Comparison of ENCODE assay signal across 12 cellular contexts in genomic region chr1:177873238-177873637, GRCh38.
DNase-seq lines count a peak whose midpoint lies in the region; ATAC-seq and TF ChIP-seq lines count a peak whose summit lies in the region.
"Had no signal": no experiment of that assay in that cellular context is flagged by ENCODE, and none has a peak within 500 bp of the region (broad histone marks: within the 10 kb centered on the region; RNA-seq: fewer than 3 reads in every experiment).

No MANE protein-coding gene starts in this region.

- H3K9me3 ChIP-seq in A673 (ENCODE audit: low read depth, low read length, poor library complexity, severe bottlenecking) (peaks cover 3% of the 10 kb centered on the region), adipocyte (ENCODE audit: control insufficient read depth, low read length) (no peaks in the 10 kb centered on the region), WERI-Rb-1 (ENCODE audit: severe bottlenecking) (no peaks in the 10 kb centered on the region)

- H3K4me1 Mint-ChIP-seq in HFFc6 (ENCODE audit: low read depth), result peaks cover 57% of the 10 kb centered on the region
- H3K4me1 Mint-ChIP-seq: central memory CD8-positive, alpha-beta T cell had no signal

- POLR2A ChIA-PET in A673 (lab: Charles Lee; ENCODE audit: low non-redundant PET), result interaction anchor here (0.6 kb wide), 1 partner anchor 18 kb away, joined by 7 read pairs; no protein-coding TSS in a partner anchor

- peaks cover 24% of the 10 kb centered on the region for H3K4me1 ChIP-seq in A673 (ENCODE audit: insufficient read depth, low read length, poor library complexity, severe bottlenecking)
- H3K4me1 ChIP-seq in adipocyte (ENCODE audit: control insufficient read depth, insufficient read depth, low read length), result peaks cover 7% of the 10 kb centered on the region

- H3K4me3 ChIP-seq in A673 (ENCODE audit: low read depth, low read length, poor library complexity, severe bottlenecking) (no peak overlapping the region), adipocyte (ENCODE audit: low read length) (no peak overlapping the region), kidney epithelial cell (ENCODE audit: low read depth, low read length) (no peak overlapping the region), WERI-Rb-1 (ENCODE audit: low read depth, low read length) (no peak overlapping the region)

- H3K4me3 Mint-ChIP-seq in HFFc6, result peak overlapping the region; percentile 81
- H3K4me3 Mint-ChIP-seq: central memory CD8-positive, alpha-beta T cell had no signal

- no peak for TF ChIP-seq CTCF in A673 (conservative IDR thresholded peaks at IDR 0.05; ENCODE audit: low read depth, low read length)
- TF ChIP-seq CTCF in HFFc6 (IDR thresholded peaks at IDR 0.05), result no peak
- TF ChIP-seq CTCF in kidney epithelial cell (IDR thresholded peaks at IDR 0.05; ENCODE audit: insufficient read depth, low read length, poor library complexity, severe bottlenecking), result no peak
- TF ChIP-seq CTCF in WERI-Rb-1 (IDR thresholded peaks at IDR 0.05; ENCODE audit: low read depth, low read length), result no peak

- no peak overlapping the region for H3K9ac ChIP-seq in adipocyte (ENCODE audit: low read length)

- H3K27me3 ChIP-seq in A673 (replicated peaks; ENCODE audit: insufficient read depth, low read depth, low read length, poor library complexity) (no peaks in the 10 kb centered on the region), adipocyte (replicated peaks; ENCODE audit: control insufficient read depth, insufficient read depth, low read length) (no peaks in the 10 kb centered on the region), kidney epithelial cell (ENCODE audit: control insufficient read depth, insufficient read depth, low read length) (no peaks in the 10 kb centered on the region), WERI-Rb-1 (ENCODE audit: insufficient read depth, low read depth, severe bottlenecking) (no peaks in the 10 kb centered on the region)

- no peaks in the 10 kb centered on the region for H3K36me3 ChIP-seq in A673 (ENCODE audit: insufficient read depth, low read length, poor library complexity, severe bottlenecking)
- H3K36me3 ChIP-seq in adipocyte (ENCODE audit: control insufficient read depth, insufficient read depth, low read length, severe bottlenecking), result no peaks in the 10 kb centered on the region
- no peaks in the 10 kb centered on the region for H3K36me3 ChIP-seq in kidney epithelial cell (ENCODE audit: control insufficient read depth, insufficient read depth, low read length)
- H3K36me3 ChIP-seq in WERI-Rb-1, result no peaks in the 10 kb centered on the region

- H3K27me3 Mint-ChIP-seq in HFFc6 (ENCODE audit: insufficient read depth), result no peaks in the 10 kb centered on the region
- H3K27me3 Mint-ChIP-seq: central memory CD8-positive, alpha-beta T cell had no signal

- intact Hi-C loops in A673 (cut with micrococcal nuclease; ENCODE audit: unreplicated experiment), result no loop called here

- BruUV-seq in A673 (replicated peaks; lab: Mats Ljungman, UMichigan), result no TSS peak

- H3K27ac ChIP-seq in A673 (ENCODE audit: low read depth, low read length, poor library complexity, severe bottlenecking), result no peak overlapping the region
- no peak overlapping the region for H3K27ac ChIP-seq in WERI-Rb-1

- CTCF ChIA-PET in A673 (lab: Charles Lee), result no interaction called here

- peak overlapping the region; percentile 86 for H3K27ac Mint-ChIP-seq in HFFc6

- DNase-seq in A673 (ENCODE audit: low spot score) (peak; percentile 86), HFFc6 (peak; percentile 89), adipocyte (ENCODE audit: low read depth) (peak; percentile 73), kidney epithelial cell (ENCODE audit: low read depth) (peak; percentile 61), OCI-M2 (lab: John Stamatoyannopoulos, UW; ENCODE audit: unreplicated experiment) (no peak), WERI-Rb-1 (no peak)
- DNase-seq: activated CD8-positive, alpha-beta memory T cell treated with anti-CD3 and anti-CD28 coated beads for 24 hours; COR-L47; Right ventricle myocardium superior had no signal

- H3K36me3 Mint-ChIP-seq in HFFc6 (ENCODE audit: low read depth), result no peaks in the 10 kb centered on the region

- H3K9me3 Mint-ChIP-seq in HFFc6, result 0 out of 2 replicates have a peak, but pooled peaks cover 5% of the 10 kb centered on the region

- ATAC-seq in GM19035 (IDR thresholded peaks at IDR 0.05; ENCODE audit: unreplicated experiment), result no peak
- no peak for ATAC-seq in GM19452 (IDR thresholded peaks at IDR 0.05; ENCODE audit: unreplicated experiment)

Comparison
In these comparisons a context has a peak if more than half of its experiments do, and no peak if none do; other contexts are left out.
1. DNase-seq: peak in A673 (single experiment), HFFc6 (single experiment), adipocyte (single experiment) and kidney epithelial cell (single experiment); none in OCI-M2 (single experiment) and WERI-Rb-1 (single experiment).